Comparison of ENCODE assay signal across 7 cellular contexts in the genomic region with DNA sequence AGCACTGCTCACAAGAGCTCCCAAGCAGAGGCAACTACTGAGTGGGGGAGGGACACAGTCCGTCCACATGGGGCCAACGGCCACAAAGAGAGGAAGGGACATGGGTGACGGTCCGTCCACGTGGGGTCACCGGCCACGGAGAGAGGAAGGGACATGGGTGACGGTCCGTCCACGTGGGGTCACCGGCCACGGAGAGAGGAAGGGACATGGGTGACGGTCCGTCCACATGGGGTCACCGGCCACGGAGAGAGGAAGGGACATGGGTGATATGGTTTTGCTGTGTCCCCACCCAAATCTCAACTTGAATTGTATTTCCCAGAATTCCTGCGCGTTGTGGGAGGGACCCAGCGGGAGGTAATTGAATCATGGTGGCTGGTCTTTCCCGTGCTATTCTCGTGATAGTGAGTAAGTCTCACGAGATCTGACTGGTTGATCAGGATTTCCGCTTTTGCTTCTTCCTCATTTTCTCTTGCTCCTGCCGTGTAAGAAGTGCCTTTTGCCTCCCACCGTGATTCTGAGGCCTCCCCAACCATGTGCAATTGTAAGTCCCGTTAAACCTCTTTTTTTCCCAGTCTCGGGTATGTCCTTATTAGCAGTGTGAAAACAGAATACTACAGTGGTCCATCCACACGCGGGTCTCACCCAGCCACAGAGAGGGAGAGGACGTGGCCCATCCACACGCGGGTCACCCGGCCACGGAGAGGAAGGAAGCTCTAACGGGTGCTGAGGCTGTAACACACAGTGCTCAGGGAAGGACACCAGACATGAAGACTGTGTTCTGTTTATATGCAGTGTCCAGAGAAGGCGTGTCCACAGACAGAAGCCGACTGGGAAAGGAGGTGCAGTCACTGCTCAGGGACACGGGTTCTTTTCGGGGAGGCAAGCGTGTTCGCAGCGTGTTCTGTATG.
DNase-seq lines count a peak whose midpoint lies in the region; ATAC-seq lines count a peak whose summit lies in the region.

No MANE protein-coding gene starts in this region.

- H3K9me3 Mint-ChIP-seq in dendritic cell treated with granulocyte-macrophage colony-stimulating factor and Interleukin-4, amounts not matched to agents 40 ng/mL and 50 ng/mL, for 4 days, result peaks cover 37% of the 10 kb centered on the region

- ATAC-seq in GM19351 (IDR thresholded peaks at IDR 0.05; ENCODE audit: unreplicated experiment), result peak; percentile 36
- ATAC-seq in GM21367 (IDR thresholded peaks at IDR 0.05; ENCODE audit: unreplicated experiment), result no peak

- H3K4me3 Mint-ChIP-seq in dendritic cell treated with granulocyte-macrophage colony-stimulating factor and Interleukin-4, amounts not matched to agents 40 ng/mL and 50 ng/mL, for 4 days, result peak overlapping the region; percentile 84

- peaks cover 39% of the 10 kb centered on the region for H3K4me1 Mint-ChIP-seq in dendritic cell treated with granulocyte-macrophage colony-stimulating factor and Interleukin-4, amounts not matched to agents 40 ng/mL and 50 ng/mL, for 4 days (ENCODE audit: low read depth)

- DNase-seq in SHP77 (lab: John Stamatoyannopoulos, UW) (peak; percentile 93), iPS-NIHi7 (ENCODE audit: extremely low spot score) (no peak), NCI-H446 treated with DMSO at 0.1 percent for 48 hours (lab: John Stamatoyannopoulos, UW) (no peak)
- DNase-seq in stimulated activated CD8-positive, alpha-beta memory T cell treated with anti-CD3 and anti-CD28 coated beads, Interleukin-4, amount 100 ng/mL, for 48 hours, result peak; percentile 45

- peaks cover 1% of the 10 kb centered on the region for H3K27me3 Mint-ChIP-seq in dendritic cell treated with granulocyte-macrophage colony-stimulating factor and Interleukin-4, amounts not matched to agents 40 ng/mL and 50 ng/mL, for 4 days

- peak overlapping the region; percentile 89 for H3K27ac Mint-ChIP-seq in dendritic cell treated with granulocyte-macrophage colony-stimulating factor and Interleukin-4, amounts not matched to agents 40 ng/mL and 50 ng/mL, for 4 days

- intact Hi-C loops in dendritic cell treated with granulocyte-macrophage colony-stimulating factor and Interleukin-4, amounts not matched to agents 40 ng/mL and 50 ng/mL, for 4 days (cut with micrococcal nuclease), result loop anchor here (2.0 kb wide), 1 partner anchor 131 kb away; no protein-coding TSS in a partner anchor

- H3K36me3 Mint-ChIP-seq in dendritic cell treated with granulocyte-macrophage colony-stimulating factor and Interleukin-4, amounts not matched to agents 40 ng/mL and 50 ng/mL, for 4 days (ENCODE audit: low read depth), result peaks cover 55% of the 10 kb centered on the region

Comparison
In these comparisons a context has a peak if more than half of its experiments do, and no peak if none do; other contexts are left out.
1. DNase-seq: peak in SHP77 (2 of 2) and stimulated activated CD8-positive, alpha-beta memory T cell treated with anti-CD3 and anti-CD28 coated beads, Interleukin-4, amount 100 ng/mL, for 48 hours (single experiment); none in iPS-NIHi7 (single experiment) and NCI-H446 treated with DMSO at 0.1 percent for 48 hours (single experiment).